8 cellular contexts compared by ENCODE assay signal in the genomic region with DNA sequence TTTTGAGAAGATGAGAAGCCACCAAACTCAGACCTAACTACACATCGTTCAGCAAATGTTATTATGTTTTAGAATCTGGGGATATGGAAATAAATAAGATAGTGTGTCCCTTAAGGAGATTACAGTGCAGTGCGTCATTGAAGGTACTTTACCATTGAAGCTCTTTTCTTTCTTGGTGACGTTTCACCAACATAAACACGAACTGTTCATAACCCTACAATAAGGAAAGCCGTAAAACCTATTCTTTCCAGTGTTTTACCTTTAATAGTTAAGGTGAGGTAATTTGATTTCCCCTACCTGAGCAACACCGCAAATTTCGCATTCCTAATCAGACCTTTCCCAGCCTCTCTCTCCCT. TPM values are rescaled to one million over a fixed set of nuclear protein-coding genes. Genes with fewer than 3 reads are reported as not detected.
A peak's percentile ranks its signal among the peaks of the same experiment; 100 is the strongest.
DNase-seq lines count a peak whose midpoint lies in the region; ATAC-seq, FAIRE-seq and TF ChIP-seq lines count a peak whose summit lies in the region.

No MANE protein-coding gene starts in this region.

- H3K4me1 ChIP-seq in H9 (ENCODE audit: insufficient read depth, low read length), result no peaks in the 10 kb centered on the region
- peaks cover 23% of the 10 kb centered on the region for H3K4me1 ChIP-seq in HepG2 (ENCODE audit: insufficient read depth, low read length)
- H3K4me1 ChIP-seq in upper lobe of right lung, result peaks cover 11% of the 10 kb centered on the region

- H4K8ac ChIP-seq in H9 (replicated peaks; ENCODE audit: insufficient read length, low read depth, low read length), result no peak overlapping the region

- H2BK20ac ChIP-seq in H9 (ENCODE audit: low read depth, low read length, poor library complexity, severe bottlenecking), result no peak overlapping the region

- no peak overlapping the region for H3K18ac ChIP-seq in H9 (ENCODE audit: insufficient read length, low read depth, low read length)

- no peak overlapping the region for H3K23ac ChIP-seq in H9 (ENCODE audit: insufficient read length, low read depth, low read length)

- no peak overlapping the region for H2BK120ac ChIP-seq in H9 (ENCODE audit: low read depth, low read length, poor library complexity, severe bottlenecking)

- no peaks in the 10 kb centered on the region for H3K79me1 ChIP-seq in H9 (ENCODE audit: insufficient read depth, low read depth, low read length, poor library complexity, severe bottlenecking)

- BruUV-seq in HepG2 (replicated peaks; lab: Mats Ljungman, UMichigan), result no TSS peak

- POLR2A ChIA-PET in BJ (lab: Charles Lee) (no interaction called here), HepG2 (lab: Yijun Ruan, JAX) (no interaction called here)

- TF ChIP-seq EP300 in HepG2 (IDR thresholded peaks at IDR 0.05; ENCODE audit: low read depth in 2 of 2, low read length in 2 of 2), result no peak
- no peak for TF ChIP-seq EP300 in HepG2 (CRISPR knock-in tag; IDR thresholded peaks at IDR 0.05; ENCODE audit: borderline replicate concordance)

- H3K4me3 Mint-ChIP-seq in H9, result peak overlapping the region; percentile 94 to 96

- no peaks in the 10 kb centered on the region for H3K9me3 Mint-ChIP-seq in H9
- H3K9me3 Mint-ChIP-seq in activated naive CD4-positive, alpha-beta T cell treated with anti-CD3 and anti-CD28 coated beads, Interleukin-2, amount 50 U/mL, for 72 hours, result no peaks in the 10 kb centered on the region

- H3K23me2 ChIP-seq in H9 (ENCODE audit: insufficient read length, low read depth, low read length, poor library complexity, severe bottlenecking), result peaks cover 3% of the 10 kb centered on the region

- H2BK5ac ChIP-seq in H9 (ENCODE audit: insufficient read length, low read length), result no peak overlapping the region

- FAIRE-seq in HepG2 (lab: Jason Lieb, UNC), result no peak

- H4K5ac ChIP-seq in H9 (ENCODE audit: insufficient read length, low read depth, low read length), result no peak overlapping the region

- no peaks in the 10 kb centered on the region for H4K20me1 ChIP-seq in H9 (ENCODE audit: control insufficient read depth, insufficient read depth, insufficient read length)
- no peaks in the 10 kb centered on the region for H4K20me1 ChIP-seq in HepG2 (ENCODE audit: insufficient read depth, low read length)

- WGBS in H9 (ENCODE audit: extremely low coverage, insufficient read length, low lambda C conversion rate), result no CpG with 5 or more reads among the region's 7 CpGs
- WGBS in HepG2 (ENCODE audit: low lambda C conversion rate), result 10% methylated on average over 7 of the region's 7 CpGs

- peaks cover 10 to 17% (median 15%) of the 10 kb centered on the region in 3 experiments; a peak in 6 of 7 replicates for H3K36me3 Mint-ChIP-seq in H9 (ENCODE audit: insufficient read depth in 1 of 3, low read depth in 3 of 3)
- peaks cover 0 to 29% of the 10 kb centered on the region in 2 donors for H3K36me3 Mint-ChIP-seq in activated naive CD4-positive, alpha-beta T cell treated with anti-CD3 and anti-CD28 coated beads, Interleukin-2, amount 50 U/mL, for 72 hours

- in situ Hi-C loops in HepG2 (cut with HindIII; ENCODE audit: extremely low pct_ligation_motif_present, low pct_unique_long_range_greater_than_20kb), result no loop called here

- no peak overlapping the region for H3T11ph ChIP-seq in H9 (ENCODE audit: low read length)

- H3K36me3 ChIP-seq in BJ (ENCODE audit: control insufficient read depth, insufficient read depth, low read length) (peaks cover 1% of the 10 kb centered on the region; the same call in 1 of the 2 replicates), HepG2 (replicated peaks in 1 of 2; ENCODE audit: control insufficient read depth in 1 of 2, insufficient read depth in 2 of 2, low read length in 2 of 2) (peaks cover 0 to 15% of the 10 kb centered on the region in 2 experiments; a peak in 2 of 5 replicates), upper lobe of right lung (peaks cover 36% of the 10 kb centered on the region)

- no peak for TF ChIP-seq CTCF in BJ (IDR thresholded peaks at IDR 0.05; ENCODE audit: insufficient read depth, low read depth, low read length)
- peak; percentile 35; the same call in 1 of the 3 replicates for TF ChIP-seq CTCF in H9 (conservative IDR thresholded peaks at IDR 0.05)
- no peak for TF ChIP-seq CTCF in HepG2 (CRISPR knock-in tag; IDR thresholded peaks at IDR 0.05)
- no peak for TF ChIP-seq CTCF in upper lobe of right lung (IDR thresholded peaks at IDR 0.05)

- H3K14ac ChIP-seq in H9 (ENCODE audit: insufficient read depth, low read length), result no peak overlapping the region

- peak overlapping the region; percentile 40 to 100 (median 44); a peak in 3 of 7 replicates for H3K27ac Mint-ChIP-seq in H9
- H3K27ac Mint-ChIP-seq in activated naive CD4-positive, alpha-beta T cell treated with anti-CD3 and anti-CD28 coated beads, Interleukin-2, amount 50 U/mL, for 72 hours, result peak overlapping the region; percentile 97 to 100

- H2AFZ ChIP-seq in H9 (ENCODE audit: low read length), result no peak overlapping the region
- H2AFZ ChIP-seq in HepG2 (ENCODE audit: low read length), result peak overlapping the region; percentile 93

- H3K9ac ChIP-seq in H9 (ENCODE audit: extremely low read depth, insufficient read length, low read length), result peak overlapping the region; percentile 78
- peak overlapping the region; percentile 91 for H3K9ac ChIP-seq in HepG2 (ENCODE audit: insufficient read depth, low read depth, low read length)

- H3K56ac ChIP-seq in H9 (ENCODE audit: insufficient read length, low read depth, low read length), result no peak overlapping the region

- TF ChIP-seq RAD21 in HepG2 (CRISPR knock-in tag; IDR thresholded peaks at IDR 0.05), result no peak

- DNase-seq in BJ (ENCODE audit: low read depth) (no peak), H9 (no peak), HepG2 (ENCODE audit: low spot score) (no peak), upper lobe of right lung (no peak), AG08396 (ENCODE audit: low spot score) (no peak)
- DNase-seq in activated naive CD4-positive, alpha-beta T cell treated with anti-CD3 and anti-CD28 coated beads, Interleukin-2, amount 50 U/mL, for 72 hours (ENCODE audit: low spot score in 2 of 2), result peak in 1 of 2 donors; percentile 2

- peak in 1 of 2 donors; percentile 9 for ATAC-seq in activated naive CD4-positive, alpha-beta T cell treated with anti-CD3 and anti-CD28 coated beads, Interleukin-2, amount 50 U/mL, for 72 hours
- ATAC-seq in HepG2 (peak; percentile 4; the same call in 1 of the 3 replicates), upper lobe of right lung (no peak), HG02642 (IDR thresholded peaks at IDR 0.05; ENCODE audit: poor library complexity, unreplicated experiment) (no peak), HG03571 (IDR thresholded peaks at IDR 0.05; ENCODE audit: unreplicated experiment) (no peak)

- no peak overlapping the region for H3K4ac ChIP-seq in H9 (ENCODE audit: low read depth, low read length)

- H3K27me3 Mint-ChIP-seq in H9 (ENCODE audit: low read depth), result peaks cover 2% of the 10 kb centered on the region

- H3K4me2 ChIP-seq in H9 (ENCODE audit: insufficient read depth, insufficient read length, low read length) (peak overlapping the region; percentile 56), HepG2 (ENCODE audit: low read depth, low read length) (peak overlapping the region; percentile 87)

- no peak overlapping the region for H2BK12ac ChIP-seq in H9 (ENCODE audit: insufficient read length, low read depth, low read length)

- H3K4me3 ChIP-seq in BJ (ENCODE audit: low read depth, low read length) (peak overlapping the region; percentile 61), HepG2 (replicated peaks in 1 of 3; ENCODE audit: insufficient read depth in 1 of 3, low read depth in 2 of 3, low read length in 3 of 3) (peak overlapping the region; percentile 75 to 88 (median 87)), upper lobe of right lung (peak overlapping the region; percentile 96)

- no peak overlapping the region for H4K91ac ChIP-seq in H9 (ENCODE audit: insufficient read length, low read depth, low read length)

- H3K9me3 ChIP-seq in H9 (ENCODE audit: control insufficient read depth, low read depth, low read length) (no peaks in the 10 kb centered on the region), HepG2 (ENCODE audit: low read length) (no peaks in the 10 kb centered on the region), upper lobe of right lung (no peaks in the 10 kb centered on the region)

- H3K79me2 ChIP-seq in H9 (ENCODE audit: insufficient read depth, low read length) (peaks cover 6% of the 10 kb centered on the region; the same call in 1 of the 2 replicates), HepG2 (ENCODE audit: insufficient read depth, low read length) (peaks cover 23% of the 10 kb centered on the region)

- CTCF ChIA-PET in BJ (lab: Yijun Ruan, JAX) (no interaction called here), HepG2 (lab: Yijun Ruan, JAX; ENCODE audit: low intra/inter-chr PET ratio, low total read pairs) (no interaction called here)

- TF ChIP-seq POLR2A in HepG2 (IDR thresholded peaks at IDR 0.05; ENCODE audit: insufficient read depth in 1 of 2, low read depth in 2 of 2, low read length in 2 of 2), result no peak

- intact Hi-C loops in HepG2 (cut with micrococcal nuclease; ENCODE audit: unreplicated experiment), result no loop called here
- intact Hi-C loops in upper lobe of right lung (cut with DNase I), result no loop called here

- H2AK5ac ChIP-seq in H9 (ENCODE audit: insufficient read length, low read length), result no peak overlapping the region

- H2BK15ac ChIP-seq in H9 (ENCODE audit: low read depth, low read length), result no peak overlapping the region

- peaks cover 12% of the 10 kb centered on the region in 2 experiments for H3K4me1 Mint-ChIP-seq in H9

- H3K27me3 ChIP-seq in BJ (ENCODE audit: control insufficient read depth, insufficient read depth, low read length), result no peaks in the 10 kb centered on the region
- no peaks in the 10 kb centered on the region for H3K27me3 ChIP-seq in H9 (ENCODE audit: insufficient read depth, low read length)
- peaks cover 0 to 5% of the 10 kb centered on the region in 2 experiments; a peak in 2 of 5 replicates for H3K27me3 ChIP-seq in HepG2 (ENCODE audit: control insufficient read depth in 1 of 2, insufficient read depth in 2 of 2, low read length in 2 of 2)
- H3K27me3 ChIP-seq in upper lobe of right lung, result no peaks in the 10 kb centered on the region

- H3K27ac ChIP-seq in H9 (ENCODE audit: insufficient read length, low read depth, low read length) (no peak overlapping the region), HepG2 (ENCODE audit: extremely low read length, insufficient read depth, low read length) (peak overlapping the region; percentile 84), upper lobe of right lung (peak overlapping the region; percentile 93)

RNA-seq across cellular contexts. Expression of a gene that starts 0.8 kb away (rescaled TPM):
- polyA plus RNA-seq in BJ (2011; rRNA removed), result 4.7 and 8.4 TPM in 2 replicates
- 12.8 and 13.2 TPM in 2 replicates for polyA minus RNA-seq in BJ (2011; rRNA and poly(A)+ RNA removed)
- 25.4 and 32.0 TPM in 2 replicates for total RNA-seq in H9 (2021)
- 10 to 100 TPM; 26.5 to 53.8 TPM for total RNA-seq in activated naive CD4-positive, alpha-beta T cell treated with anti-CD3 and anti-CD28 coated beads, Interleukin-2, amount 50 U/mL, for 72 hours
- total RNA-seq in HepG2 (2016; rRNA removed; fragmentation: Illumina TruSeq; extraction: Trizol), result 12.3 and 19.9 TPM in 2 replicates
- 33.8 and 44.2 TPM in 2 replicates for total RNA-seq in HepG2 (2016; cell fraction: cytosol; rRNA removed; fragmentation: Illumina TruSeq; extraction: Trizol; ENCODE audit: low read depth)
- total RNA-seq in HepG2 (2016; cell fraction: insoluble cytoplasmic fraction; rRNA removed; fragmentation: Illumina TruSeq; extraction: Trizol), result 13.4 and 17.2 TPM in 2 replicates
- total RNA-seq in HepG2 (2016; cell fraction: membrane; rRNA removed; fragmentation: Illumina TruSeq; extraction: Trizol), result 12.0 and 14.0 TPM in 2 replicates
- 41.9 and 54.6 TPM in 2 replicates for total RNA-seq in HepG2 (2016; cell fraction: nucleus; rRNA removed; fragmentation: Illumina TruSeq; extraction: Trizol)
- polyA plus RNA-seq in HepG2 (2011; rRNA removed), result 7.7 and 8.4 TPM in 2 replicates
- 1.0 and 2.2 TPM in 2 replicates for polyA plus RNA-seq in HepG2 (2011; cell fraction: cytosol; rRNA removed)
- polyA plus RNA-seq in HepG2 (2011; cell fraction: nucleus; rRNA removed), result 14.0 and 18.5 TPM in 2 replicates
- 6.2 and 6.5 TPM in 2 replicates for polyA plus RNA-seq in HepG2 (2012)
- 1.2 and 1.3 TPM in 2 replicates for polyA plus RNA-seq in HepG2 (2016; cell fraction: cytosol; fragmentation: Illumina TruSeq; extraction: Trizol; ENCODE audit: low read depth)
- polyA plus RNA-seq in HepG2 (2016; cell fraction: insoluble cytoplasmic fraction; fragmentation: Illumina TruSeq; extraction: Trizol; ENCODE audit: low read depth), result 8.7 and 10.3 TPM in 2 replicates
- 1.9 and 2.6 TPM in 2 replicates for polyA plus RNA-seq in HepG2 (2016; cell fraction: membrane; fragmentation: Illumina TruSeq; extraction: Trizol; ENCODE audit: low read depth)
- polyA plus RNA-seq in HepG2 (2016; cell fraction: nucleus; fragmentation: Illumina TruSeq; extraction: Trizol; ENCODE audit: insufficient read depth, low read depth), result 38.7 and 47.3 TPM in 2 replicates
- polyA minus RNA-seq in HepG2 (2011; rRNA and poly(A)+ RNA removed; ENCODE audit: low replicate concordance), result 7.0 and 40.9 TPM in 2 replicates
- polyA minus RNA-seq in HepG2 (2011; cell fraction: cytosol; rRNA and poly(A)+ RNA removed), result 4.8 and 5.2 TPM in 2 replicates
- polyA minus RNA-seq in HepG2 (2011; cell fraction: nucleus; rRNA and poly(A)+ RNA removed), result 57.9 and 70.0 TPM in 2 replicates
- total RNA-seq in upper lobe of right lung, result 25.0 TPM
